13 cellular contexts compared by ENCODE assay signal in the genomic region with DNA sequence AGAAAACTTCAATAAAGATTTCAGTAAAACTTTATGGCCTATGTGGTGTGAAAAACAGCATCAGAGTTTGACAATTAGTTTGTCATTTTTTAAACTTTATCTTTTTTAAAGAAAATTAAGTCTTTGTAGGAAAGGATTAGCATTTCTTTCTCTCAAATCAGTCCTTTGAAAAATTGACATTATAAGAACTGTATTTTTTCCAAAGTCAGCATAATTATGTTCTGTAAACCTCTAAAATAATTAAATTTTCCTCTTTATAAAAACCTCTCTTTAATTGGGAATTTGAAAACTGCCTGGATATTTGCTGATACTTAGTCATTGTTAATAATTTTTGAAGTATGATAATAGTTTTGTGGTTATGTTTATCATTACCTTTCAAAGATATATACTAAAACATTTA.
"Had no signal": no experiment of that assay in that cellular context is flagged by ENCODE, and none has a peak within 500 bp of the region (broad histone marks: within the 10 kb centered on the region; RNA-seq: fewer than 3 reads in every experiment).

No MANE protein-coding gene starts in this region.

- H3K79me2 ChIP-seq: hepatocyte had no signal

- H3K9me3 Mint-ChIP-seq: activated T-cell treated with anti-CD3 and anti-CD28 coated beads, Interleukin-2, amount 50 U/mL, for 24 hours; natural killer cell had no signal

- H3K4me1 ChIP-seq: gastrocnemius medialis had no signal

- H3K36me3 ChIP-seq: gastrocnemius medialis had no signal

- DNase-seq: activated CD4-positive, alpha-beta T cell treated with anti-CD3 and anti-CD28 coated beads, Interleukin-2, amount 50 U/mL, for 1 hour; activated CD4-positive, CD25-positive, alpha-beta regulatory T cell; activated effector memory CD4-positive, alpha-beta T cell treated with Interleukin-2 at 50 U/mL for 16 hours; activated T-cell treated with anti-CD3 and anti-CD28 coated beads, Interleukin-2, amount 50 U/mL, for 24 hours; gastrocnemius medialis; mucosa of descending colon; natural killer cell; stimulated activated CD4-positive, alpha-beta T cell treated with anti-CD3 and anti-CD28 coated beads, Interleukin-12 subunit alpha, Interleukin-12 subunit beta, amount 100 ng/mL, for 4 hours; stimulated activated naive CD4-positive, alpha-beta T cell treated with Interleukin-2 at 50 U/mL for 16 hours had no signal

- H3K9me3 ChIP-seq: gastrocnemius medialis, mucosa of descending colon had no signal

- H3K27me3 Mint-ChIP-seq: activated naive CD8-positive, alpha-beta T cell; activated T-cell treated with anti-CD3 and anti-CD28 coated beads, Interleukin-2, amount 50 U/mL, for 24 hours; progenitor cell of endocrine pancreas had no signal

- H2AFZ ChIP-seq: hepatocyte had no signal

- H3K27ac ChIP-seq: gastrocnemius medialis had no signal

- H3K4me3 Mint-ChIP-seq: activated naive CD8-positive, alpha-beta T cell; activated T-cell treated with anti-CD3 and anti-CD28 coated beads, Interleukin-2, amount 50 U/mL, for 24 hours; natural killer cell had no signal

- H3K27me3 ChIP-seq: gastrocnemius medialis, hepatocyte had no signal

- H3K27ac Mint-ChIP-seq: activated naive CD8-positive, alpha-beta T cell; activated T-cell treated with anti-CD3 and anti-CD28 coated beads, Interleukin-2, amount 50 U/mL, for 24 hours; natural killer cell; progenitor cell of endocrine pancreas had no signal

- H3K36me3 Mint-ChIP-seq: natural killer cell had no signal

- ATAC-seq: gastrocnemius medialis, mucosa of descending colon, natural killer cell, sciatic nerve had no signal

- H3K4me3 ChIP-seq: gastrocnemius medialis, hepatocyte, mucosa of descending colon had no signal
